ENCODE assay signal across 1 cellular context in the genomic region with DNA sequence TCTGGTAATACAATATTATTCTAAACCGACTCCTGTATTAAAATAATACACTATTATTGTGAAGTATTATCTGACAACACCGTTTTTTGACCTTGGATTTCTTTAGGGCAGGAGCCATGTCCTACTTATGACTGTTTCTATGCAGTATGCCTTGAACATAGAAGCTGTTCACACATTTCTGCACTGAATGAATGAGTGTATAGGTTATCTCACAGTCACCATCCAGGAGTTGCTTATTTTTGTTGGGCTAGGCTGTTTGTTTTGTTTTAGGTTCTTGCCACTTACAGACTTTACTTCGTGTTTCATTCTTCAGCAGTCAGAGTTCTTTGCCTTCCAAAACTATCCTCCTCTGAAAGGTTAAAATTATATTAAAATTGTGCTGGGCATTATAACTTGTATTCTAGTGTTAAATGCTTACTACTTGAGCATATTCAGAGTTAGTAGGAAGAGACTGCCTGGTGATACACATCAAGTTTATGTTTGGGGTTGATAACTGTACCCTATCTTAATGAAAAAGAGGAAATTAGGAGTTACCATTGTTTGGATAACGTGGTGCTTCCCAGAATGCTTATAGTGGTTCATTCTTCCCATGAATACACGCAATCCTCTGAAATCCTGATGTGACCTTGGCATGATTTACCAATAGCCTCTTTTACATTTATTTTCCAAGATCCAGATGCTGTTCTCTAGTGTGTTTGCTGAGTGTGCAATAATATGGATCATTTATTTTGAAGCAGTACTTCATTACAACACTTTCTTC.
TF ChIP-seq lines count a peak whose summit lies in the region.

No MANE protein-coding gene starts in this region.

TF ChIP-seq in K562, 482 proteins besides CTCF, POLR2A, EP300 and RAD21 (continued from another document):
- TF ChIP-seq GTF3C2 (IDR thresholded peaks at IDR 0.05; ENCODE audit: borderline replicate concordance, extremely low read depth, insufficient read length), result no peak
- TF ChIP-seq THRB (CRISPR knock-in tag; conservative IDR thresholded peaks at IDR 0.05), result no peak
- peak; percentile 67; the same call in 1 of the 2 replicates for TF ChIP-seq ARID1B (IDR thresholded peaks at IDR 0.05)
- TF ChIP-seq FOXA3 (CRISPR knock-in tag; conservative IDR thresholded peaks at IDR 0.05 in 1 of 2, IDR thresholded peaks at IDR 0.05 in 1 of 2), result 0 out of 4 replicates have a peak, but pooled peaks of 1 of the 2 experiments have one; percentile 44
- no peak for TF ChIP-seq ZFP1 (CRISPR knock-in tag; IDR thresholded peaks at IDR 0.05)
- TF ChIP-seq TAL1 (IDR thresholded peaks at IDR 0.05), result 0 out of 2 replicates have a peak, but pooled peaks have one; percentile 8
- TF ChIP-seq AFF1 (IDR thresholded peaks at IDR 0.05; ENCODE audit: low read depth in 1 of 2, partially characterized antibody in 2 of 2), result peak in 1 of 2 experiments; percentile 34
- TF ChIP-seq ERF (CRISPR knock-in tag; IDR thresholded peaks at IDR 0.05), result no peak
- TF ChIP-seq, protein P1, sequence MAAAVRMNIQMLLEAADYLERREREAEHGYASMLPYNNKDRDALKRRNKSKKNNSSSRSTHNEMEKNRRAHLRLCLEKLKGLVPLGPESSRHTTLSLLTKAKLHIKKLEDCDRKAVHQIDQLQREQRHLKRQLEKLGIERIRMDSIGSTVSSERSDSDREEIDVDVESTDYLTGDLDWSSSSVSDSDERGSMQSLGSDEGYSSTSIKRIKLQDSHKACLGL (CRISPR knock-in tag; IDR thresholded peaks at IDR 0.05; ENCODE audit: borderline replicate concordance, poor library complexity, severe bottlenecking), result no peak
- TF ChIP-seq RBFOX2 (IDR thresholded peaks at IDR 0.05; ENCODE audit: low read depth, low read length), result peak; percentile 48
- peak; percentile 51 for TF ChIP-seq ATF7 (IDR thresholded peaks at IDR 0.05)
- TF ChIP-seq CEBPG (CRISPR knock-in tag; IDR thresholded peaks at IDR 0.05), result peak; percentile 66
- peak; percentile 33 to 91; a peak in 3 of 4 replicates for TF ChIP-seq CEBPG (tag; conservative IDR thresholded peaks at IDR 0.05 in 1 of 2, IDR thresholded peaks at IDR 0.05 in 1 of 2)
- TF ChIP-seq MAFG (tag; conservative IDR thresholded peaks at IDR 0.05), result peak; percentile 94
- no peak for TF ChIP-seq MBD2 (IDR thresholded peaks at IDR 0.05; ENCODE audit: borderline replicate concordance, low read depth)
- TF ChIP-seq TCF3 (CRISPR knock-in tag; IDR thresholded peaks at IDR 0.05), result peak; percentile 34; the same call in 1 of the 2 replicates
- no peak for TF ChIP-seq ZNF408 (CRISPR knock-in tag; IDR thresholded peaks at IDR 0.05; ENCODE audit: low read depth)
- peak; percentile 98 for TF ChIP-seq ZNF316 (IDR thresholded peaks at IDR 0.05)
- TF ChIP-seq SRSF1 (IDR thresholded peaks at IDR 0.05; ENCODE audit: low read depth, low read length), result no peak
- TF ChIP-seq, protein P2, sequence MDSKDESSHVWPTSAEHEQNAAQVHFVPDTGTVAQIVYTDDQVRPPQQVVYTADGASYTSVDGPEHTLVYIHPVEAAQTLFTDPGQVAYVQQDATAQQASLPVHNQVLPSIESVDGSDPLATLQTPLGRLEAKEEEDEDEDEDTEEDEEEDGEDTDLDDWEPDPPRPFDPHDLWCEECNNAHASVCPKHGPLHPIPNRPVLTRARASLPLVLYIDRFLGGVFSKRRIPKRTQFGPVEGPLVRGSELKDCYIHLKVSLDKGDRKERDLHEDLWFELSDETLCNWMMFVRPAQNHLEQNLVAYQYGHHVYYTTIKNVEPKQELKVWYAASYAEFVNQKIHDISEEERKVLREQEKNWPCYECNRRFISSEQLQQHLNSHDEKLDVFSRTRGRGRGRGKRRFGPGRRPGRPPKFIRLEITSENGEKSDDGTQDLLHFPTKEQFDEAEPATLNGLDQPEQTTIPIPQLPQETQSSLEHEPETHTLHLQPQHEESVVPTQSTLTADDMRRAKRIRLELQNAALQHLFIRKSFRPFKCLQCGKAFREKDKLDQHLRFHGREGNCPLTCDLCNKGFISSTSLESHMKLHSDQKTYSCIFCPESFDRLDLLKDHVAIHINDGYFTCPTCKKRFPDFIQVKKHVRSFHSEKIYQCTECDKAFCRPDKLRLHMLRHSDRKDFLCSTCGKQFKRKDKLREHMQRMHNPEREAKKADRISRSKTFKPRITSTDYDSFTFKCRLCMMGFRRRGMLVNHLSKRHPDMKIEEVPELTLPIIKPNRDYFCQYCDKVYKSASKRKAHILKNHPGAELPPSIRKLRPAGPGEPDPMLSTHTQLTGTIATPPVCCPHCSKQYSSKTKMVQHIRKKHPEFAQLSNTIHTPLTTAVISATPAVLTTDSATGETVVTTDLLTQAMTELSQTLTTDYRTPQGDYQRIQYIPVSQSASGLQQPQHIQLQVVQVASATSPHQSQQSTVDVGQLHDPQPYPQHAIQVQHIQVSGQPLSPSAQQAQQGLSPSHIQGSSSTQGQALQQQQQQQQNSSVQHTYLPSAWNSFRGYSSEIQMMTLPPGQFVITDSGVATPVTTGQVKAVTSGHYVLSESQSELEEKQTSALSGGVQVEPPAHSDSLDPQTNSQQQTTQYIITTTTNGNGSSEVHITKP (IDR thresholded peaks at IDR 0.05; ENCODE audit: partially characterized antibody), result peak; percentile 52
- TF ChIP-seq SMARCA4 (IDR thresholded peaks at IDR 0.05), result peak; percentile 51; the same call in 1 of the 2 replicates
- peak; percentile 18 for TF ChIP-seq CCNT2 (IDR thresholded peaks at IDR 0.05; ENCODE audit: borderline replicate concordance, extremely low read depth, insufficient read length, low read depth, low read length)
- TF ChIP-seq ZBTB11 (CRISPR knock-in tag; IDR thresholded peaks at IDR 0.05), result 0 out of 6 replicates have a peak, but pooled peaks of 1 of the 3 experiments have one; percentile 7
